ENCODE assay signal across 1 cellular context in genomic region chr7:101814996-101815825, GRCh38.
TF ChIP-seq lines count a peak whose summit lies in the region.

No MANE protein-coding gene starts in this region.

TF ChIP-seq in K562, 482 proteins besides CTCF, POLR2A, EP300 and RAD21 (continued from another document and continues in another):
- TF ChIP-seq, protein P1, sequence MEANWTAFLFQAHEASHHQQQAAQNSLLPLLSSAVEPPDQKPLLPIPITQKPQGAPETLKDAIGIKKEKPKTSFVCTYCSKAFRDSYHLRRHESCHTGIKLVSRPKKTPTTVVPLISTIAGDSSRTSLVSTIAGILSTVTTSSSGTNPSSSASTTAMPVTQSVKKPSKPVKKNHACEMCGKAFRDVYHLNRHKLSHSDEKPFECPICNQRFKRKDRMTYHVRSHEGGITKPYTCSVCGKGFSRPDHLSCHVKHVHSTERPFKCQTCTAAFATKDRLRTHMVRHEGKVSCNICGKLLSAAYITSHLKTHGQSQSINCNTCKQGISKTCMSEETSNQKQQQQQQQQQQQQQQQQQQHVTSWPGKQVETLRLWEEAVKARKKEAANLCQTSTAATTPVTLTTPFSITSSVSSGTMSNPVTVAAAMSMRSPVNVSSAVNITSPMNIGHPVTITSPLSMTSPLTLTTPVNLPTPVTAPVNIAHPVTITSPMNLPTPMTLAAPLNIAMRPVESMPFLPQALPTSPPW (CRISPR knock-in tag; IDR thresholded peaks at IDR 0.05): no peak; the same call in none of the 2 replicates
- TF ChIP-seq PHB2 (IDR thresholded peaks at IDR 0.05; ENCODE audit: low read depth) (no peak), ZNF384 (IDR thresholded peaks at IDR 0.05; ENCODE audit: low read depth, low read length) (no peak), RNF2 (IDR thresholded peaks at IDR 0.05) (0 out of 2 replicates have a peak, but pooled peaks have one; percentile 13), PRDM10 (IDR thresholded peaks at IDR 0.05; ENCODE audit: partially characterized antibody) (peak; percentile 97), NCOA2 (IDR thresholded peaks at IDR 0.05; ENCODE audit: partially characterized antibody in 2 of 2) (no peak), BDP1 (IDR thresholded peaks at IDR 0.05; ENCODE audit: insufficient read depth, insufficient read length) (no peak), ZNF174 (CRISPR knock-in tag; IDR thresholded peaks at IDR 0.05) (no peak), MEF2D (tag; conservative IDR thresholded peaks at IDR 0.05; ENCODE audit: low read depth) (no peak), ZNF511 (CRISPR knock-in tag; IDR thresholded peaks at IDR 0.05) (peak; percentile 32; the same call in 1 of the 2 replicates), TOE1 (IDR thresholded peaks at IDR 0.05; ENCODE audit: borderline replicate concordance) (peak; percentile 65), TOE1 (CRISPR knock-in tag; IDR thresholded peaks at IDR 0.05; ENCODE audit: borderline replicate concordance, low read depth) (no peak), RBM39 (optimal IDR thresholded peaks at IDR 0.05; ENCODE audit: low read depth, low read length) (no peak), ZNF324 (CRISPR knock-in tag; IDR thresholded peaks at IDR 0.05) (no peak), ZNF140 (CRISPR knock-in tag; IDR thresholded peaks at IDR 0.05) (no peak), STAT6 (CRISPR knock-in tag; IDR thresholded peaks at IDR 0.05) (no peak), RBM17 (IDR thresholded peaks at IDR 0.05; ENCODE audit: borderline replicate concordance, low read depth, low read length) (no peak), POLR2G (IDR thresholded peaks at IDR 0.05; ENCODE audit: low read depth, low read length) (peak; percentile 78), ZC3H4 (CRISPR knock-in tag; IDR thresholded peaks at IDR 0.05; ENCODE audit: borderline replicate concordance) (no peak), MTF1 (CRISPR knock-in tag; IDR thresholded peaks at IDR 0.05; ENCODE audit: borderline replicate concordance) (no peak), TFAP4 (CRISPR knock-in tag; IDR thresholded peaks at IDR 0.05; ENCODE audit: borderline replicate concordance) (peak; percentile 55; the same call in 1 of the 2 replicates), ZNF699 (CRISPR knock-in tag; IDR thresholded peaks at IDR 0.05; ENCODE audit: insufficient replicate concordance) (no peak), ZNF407 (IDR thresholded peaks at IDR 0.05; ENCODE audit: low read depth) (no peak), ZNF354B (CRISPR knock-in tag; IDR thresholded peaks at IDR 0.05) (no peak), ZNF134 (CRISPR knock-in tag; conservative IDR thresholded peaks at IDR 0.05) (no peak), OTX1 (CRISPR knock-in tag; IDR thresholded peaks at IDR 0.05) (no peak)
- TF ChIP-seq, protein P2, sequence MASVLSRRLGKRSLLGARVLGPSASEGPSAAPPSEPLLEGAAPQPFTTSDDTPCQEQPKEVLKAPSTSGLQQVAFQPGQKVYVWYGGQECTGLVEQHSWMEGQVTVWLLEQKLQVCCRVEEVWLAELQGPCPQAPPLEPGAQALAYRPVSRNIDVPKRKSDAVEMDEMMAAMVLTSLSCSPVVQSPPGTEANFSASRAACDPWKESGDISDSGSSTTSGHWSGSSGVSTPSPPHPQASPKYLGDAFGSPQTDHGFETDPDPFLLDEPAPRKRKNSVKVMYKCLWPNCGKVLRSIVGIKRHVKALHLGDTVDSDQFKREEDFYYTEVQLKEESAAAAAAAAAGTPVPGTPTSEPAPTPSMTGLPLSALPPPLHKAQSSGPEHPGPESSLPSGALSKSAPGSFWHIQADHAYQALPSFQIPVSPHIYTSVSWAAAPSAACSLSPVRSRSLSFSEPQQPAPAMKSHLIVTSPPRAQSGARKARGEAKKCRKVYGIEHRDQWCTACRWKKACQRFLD (CRISPR knock-in tag; IDR thresholded peaks at IDR 0.05): peak; percentile 74
- TF ChIP-seq, protein P3, sequence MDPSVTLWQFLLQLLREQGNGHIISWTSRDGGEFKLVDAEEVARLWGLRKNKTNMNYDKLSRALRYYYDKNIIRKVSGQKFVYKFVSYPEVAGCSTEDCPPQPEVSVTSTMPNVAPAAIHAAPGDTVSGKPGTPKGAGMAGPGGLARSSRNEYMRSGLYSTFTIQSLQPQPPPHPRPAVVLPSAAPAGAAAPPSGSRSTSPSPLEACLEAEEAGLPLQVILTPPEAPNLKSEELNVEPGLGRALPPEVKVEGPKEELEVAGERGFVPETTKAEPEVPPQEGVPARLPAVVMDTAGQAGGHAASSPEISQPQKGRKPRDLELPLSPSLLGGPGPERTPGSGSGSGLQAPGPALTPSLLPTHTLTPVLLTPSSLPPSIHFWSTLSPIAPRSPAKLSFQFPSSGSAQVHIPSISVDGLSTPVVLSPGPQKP (CRISPR knock-in tag; IDR thresholded peaks at IDR 0.05): no peak
- TF ChIP-seq, protein P4, sequence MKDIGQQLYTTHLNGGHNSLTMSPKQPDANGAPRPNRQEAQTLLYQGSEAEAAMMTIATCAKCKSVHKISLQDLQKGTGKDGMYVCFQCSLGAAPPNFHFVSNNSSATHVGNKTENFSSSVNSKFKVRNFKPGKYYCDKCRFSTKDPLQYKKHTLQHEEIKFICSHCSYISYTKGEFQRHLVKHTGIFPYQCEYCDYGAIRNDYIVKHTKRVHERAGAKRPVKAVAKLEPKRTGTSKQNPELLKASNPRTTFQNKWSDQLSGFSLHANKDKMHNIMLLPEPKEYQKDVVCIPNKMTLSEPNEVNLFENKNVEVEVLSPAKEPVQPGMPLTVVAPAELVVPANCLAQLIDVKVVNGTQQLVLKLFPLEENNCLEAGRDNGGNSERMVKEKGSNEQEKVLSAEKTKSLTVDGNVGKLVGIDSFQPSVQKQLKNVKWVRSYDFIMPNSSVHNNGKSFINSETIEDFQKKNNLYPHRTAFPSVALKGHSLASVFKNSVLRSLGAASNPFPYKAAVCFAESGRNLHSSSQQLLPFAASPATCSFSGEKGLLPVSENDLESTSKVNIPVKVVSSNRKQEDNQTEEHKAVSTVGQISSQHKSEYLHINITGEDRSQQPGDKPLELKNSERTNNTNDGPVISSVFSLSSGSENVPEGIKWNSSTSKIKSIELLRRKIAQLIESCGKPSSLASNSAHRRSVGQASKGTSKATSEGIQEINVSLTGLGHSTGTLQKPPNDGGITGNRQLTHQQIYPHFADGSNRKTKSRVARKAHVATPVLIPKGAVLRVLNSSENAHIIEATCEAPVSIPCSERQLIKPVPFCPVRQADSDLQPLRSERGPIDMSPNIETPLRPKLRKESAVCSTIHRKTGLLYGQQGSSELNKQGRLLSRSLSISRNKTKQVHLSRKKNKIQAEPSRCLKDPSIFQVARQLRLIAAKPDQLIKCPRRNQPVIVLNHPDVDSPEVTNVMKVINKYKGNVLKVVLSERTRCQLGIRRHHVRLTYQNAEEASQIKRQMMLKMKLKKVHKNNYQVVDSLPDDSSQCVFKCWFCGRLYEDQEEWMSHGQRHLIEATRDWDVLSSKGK (CRISPR knock-in tag; IDR thresholded peaks at IDR 0.05): no peak
- TF ChIP-seq, protein P5, sequence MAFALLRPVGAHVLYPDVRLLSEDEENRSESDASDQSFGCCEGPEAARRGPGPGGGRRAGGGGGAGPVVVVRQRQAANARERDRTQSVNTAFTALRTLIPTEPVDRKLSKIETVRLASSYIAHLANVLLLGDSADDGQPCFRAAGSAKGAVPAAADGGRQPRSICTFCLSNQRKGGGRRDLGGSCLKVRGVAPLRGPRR (CRISPR knock-in tag; IDR thresholded peaks at IDR 0.05): no peak
